In the genomic region with DNA sequence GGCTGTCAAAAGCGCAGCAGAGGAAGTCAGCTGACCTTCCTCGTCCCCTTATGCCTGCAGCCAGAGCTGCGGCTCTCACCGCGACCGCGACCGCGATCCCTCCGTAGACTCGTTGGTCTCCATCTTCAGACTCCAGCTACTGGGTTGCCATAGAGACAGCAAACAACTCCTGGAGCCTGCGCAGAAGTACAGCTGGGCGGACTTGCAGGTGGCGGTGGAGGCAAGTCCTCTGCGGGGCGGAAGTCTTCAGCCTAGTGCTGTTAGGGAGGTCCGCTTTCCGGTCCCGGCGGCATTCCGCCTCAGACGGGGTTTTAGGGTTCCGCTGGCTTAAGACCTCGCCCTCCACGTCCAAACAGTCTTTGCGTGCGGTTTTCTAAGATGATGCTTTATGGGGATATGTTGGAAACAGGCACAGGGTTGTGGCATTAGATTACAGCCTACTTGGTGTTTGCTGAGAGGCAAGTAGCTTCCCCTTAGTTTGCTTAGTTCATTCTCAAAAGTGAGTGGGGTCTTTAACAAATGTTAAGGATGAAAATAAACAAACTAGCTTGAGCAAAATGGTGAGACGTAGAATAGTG, we compare ENCODE assay signal across 8 cellular contexts. TPM values are rescaled to one million over a fixed set of nuclear protein-coding genes. Genes with fewer than 3 reads are reported as not detected.
A peak's percentile ranks its signal among the peaks of the same experiment; 100 is the strongest.
DNase-seq lines count a peak whose midpoint lies in the region; ATAC-seq, FAIRE-seq and TF ChIP-seq lines count a peak whose summit lies in the region.

TSS of gene SPAG8 (minus strand) at position 238 of the 578 bp plus-strand sequence. CDS start at position 123, 115 bp downstream.

- H3K79me2 ChIP-seq in endothelial cell of umbilical vein (ENCODE audit: control insufficient read depth, insufficient read depth, low read length) = no peaks in the 10 kb centered on the region

- POLR2A ChIA-PET in endothelial cell of umbilical vein (lab: Charles Lee) = no interaction called here

- TF ChIP-seq CTCF in endothelial cell of umbilical vein (IDR thresholded peaks at IDR 0.05; ENCODE audit: extremely low read depth in 1 of 2, insufficient read depth in 1 of 2, low read depth in 1 of 2, low read length in 2 of 2) = no peak

- H3K9ac ChIP-seq in endothelial cell of umbilical vein (replicated peaks; ENCODE audit: extremely low read depth, insufficient read depth, low read length) = peak within 1 kb of the TSS; percentile 25

- no peaks in the 10 kb centered on the region for H4K20me1 ChIP-seq in endothelial cell of umbilical vein (replicated peaks; ENCODE audit: control insufficient read depth, extremely low read depth, insufficient read depth, low read length)

- no peaks in the 10 kb centered on the region for H3K36me3 ChIP-seq in endothelial cell of umbilical vein (ENCODE audit: control insufficient read depth in 2 of 2, extremely low read depth in 1 of 2, insufficient read depth in 2 of 2, low read length in 2 of 2)

- DNase-seq in COLO668 (lab: John Stamatoyannopoulos, UW; ENCODE audit: unreplicated experiment) = peak; percentile 93
- peak; percentile 90 for DNase-seq in HT-29 (ENCODE audit: low spot score)
- peak; percentile 97 for DNase-seq in NK-92 treated with Interleukin-12 subunit alpha and Interleukin-12 subunit beta, amount 100 ng/mL, for 24 hours (lab: John Stamatoyannopoulos, UW)
- peak; percentile 87 for DNase-seq in activated CD8-positive, alpha-beta memory T cell treated with anti-CD3 and anti-CD28 coated beads, Interleukin-2, amount 50 U/mL, for 4 hours
- DNase-seq in endothelial cell of umbilical vein (ENCODE audit: low read depth, low spot score) = peak; percentile 90
- DNase-seq in midbrain (lab: John Stamatoyannopoulos, UW) = peak; percentile 93
- peak; percentile 90 to 96 for DNase-seq in stimulated activated CD8-positive, alpha-beta memory T cell treated with anti-CD3 and anti-CD28 coated beads, Interleukin-15, amount 100 ng/mL, for 48 hours (ENCODE audit: low read depth in 2 of 2)

- peak within 1 kb of the TSS; percentile 8 to 56 (median 25) for H3K4me3 ChIP-seq in endothelial cell of umbilical vein (replicated peaks in 1 of 3; ENCODE audit: insufficient read depth in 1 of 3, low read depth in 1 of 3, low read length in 3 of 3)

- H3K4me1 ChIP-seq in endothelial cell of umbilical vein (ENCODE audit: control insufficient read depth, extremely low read depth, insufficient read depth, low read length) = peaks cover 21% of the 10 kb centered on the region

- no peaks in the 10 kb centered on the region for H3K9me1 ChIP-seq in endothelial cell of umbilical vein (replicated peaks; ENCODE audit: control insufficient read depth, extremely low read depth, insufficient read depth, low read length)

- peak within 1 kb of the TSS; percentile 73 for H3K4me2 ChIP-seq in endothelial cell of umbilical vein (ENCODE audit: insufficient read depth, low read length)

- CTCF ChIA-PET in endothelial cell of umbilical vein (lab: Charles Lee) = interaction anchor here (0.7 to 5.8 kb wide), 14 partner anchors 14 to 116 kb away, joined by 3 to 130 read pairs (median 4); partner anchors contain the start of genes CREB3, GBA2, NPR2 and RGP1

- peak; percentile 96 for FAIRE-seq in endothelial cell of umbilical vein (lab: Jason Lieb, UNC)

- TF ChIP-seq POLR2A in endothelial cell of umbilical vein (IDR thresholded peaks at IDR 0.05; ENCODE audit: low read depth, low read length) = peak; percentile 59

- H3K27me3 ChIP-seq in endothelial cell of umbilical vein (ENCODE audit: control insufficient read depth in 2 of 2, insufficient read depth in 2 of 2, low read length in 2 of 2) = no peaks in the 10 kb centered on the region

- no TSS peak for BruUV-seq in endothelial cell of umbilical vein (replicated peaks; lab: Mats Ljungman, UMichigan)

- no peaks in the 10 kb centered on the region for H3K9me3 ChIP-seq in endothelial cell of umbilical vein (replicated peaks; ENCODE audit: control insufficient read depth, insufficient read depth, low read length)

- intact Hi-C loops in endothelial cell of umbilical vein (cut with micrococcal nuclease) = loop anchor here (2.0 kb wide), 2 partner anchors 13 to 55 kb away; no protein-coding TSS in a partner anchor

- peak within 1 kb of the TSS; percentile 16 for H3K27ac ChIP-seq in endothelial cell of umbilical vein (ENCODE audit: insufficient read depth, low read depth, low read length)

- dilution Hi-C loops in endothelial cell of umbilical vein (cut with MboI; ENCODE audit: extremely low pct_ligation_motif_present, low sequenced_read_pairs) = no loop called here

- peak within 1 kb of the TSS; percentile 81 for H2AFZ ChIP-seq in endothelial cell of umbilical vein (ENCODE audit: low read depth, low read length)

- peak; percentile 48 for ATAC-seq in GM21360 (IDR thresholded peaks at IDR 0.05; ENCODE audit: unreplicated experiment)

TF ChIP-seq in endothelial cell of umbilical vein, 7 proteins besides CTCF, POLR2A, EP300 and RAD21:
- TF ChIP-seq MYC (IDR thresholded peaks at IDR 0.05; ENCODE audit: low read depth, low read length) = no peak
- peak; percentile 52 for TF ChIP-seq POLR2AphosphoS5 (IDR thresholded peaks at IDR 0.05; ENCODE audit: insufficient read depth, low read depth, low read length)
- TF ChIP-seq JUN (IDR thresholded peaks at IDR 0.05; ENCODE audit: borderline replicate concordance, insufficient read depth, insufficient read length, low read depth) = no peak

RNA-seq across cellular contexts. Expression of gene SPAG8, which starts in this region (rescaled TPM):
- total RNA-seq in HT-29 (2014; rRNA removed; shearing (Covaris generic)) = 0.78 and 1.9 TPM in 2 replicates
- total RNA-seq in endothelial cell of umbilical vein = 0.69 TPM in 1 of 2 replicates, not detected in the other
- 0.21 TPM in 2 replicates for polyA plus RNA-seq in endothelial cell of umbilical vein
- 0.13 and 0.14 TPM in 2 replicates for polyA plus RNA-seq in endothelial cell of umbilical vein (2011; cell fraction: cytosol; rRNA removed)
- polyA plus RNA-seq in endothelial cell of umbilical vein (2011; cell fraction: nucleus; rRNA removed) = 0.84 and 0.94 TPM in 2 replicates
- 0.12 and 0.62 TPM in 2 replicates for polyA plus RNA-seq in endothelial cell of umbilical vein (2012)
- polyA minus RNA-seq in endothelial cell of umbilical vein = not detected in 2 replicates
- polyA minus RNA-seq in endothelial cell of umbilical vein (2011; cell fraction: cytosol; rRNA and poly(A)+ RNA removed) = not detected
- polyA minus RNA-seq in endothelial cell of umbilical vein (2011; cell fraction: nucleus; rRNA and poly(A)+ RNA removed) = 0.29 TPM in 1 of 2 replicates, not detected in the other

Comparison
In these comparisons a context has a peak if more than half of its experiments do, and no peak if none do; other contexts are left out.
1. Peak in every context shown above with its lines: DNase-seq, ATAC-seq, H3K4me3 ChIP-seq and H3K27ac ChIP-seq.
2. Peak in DNase-seq, H3K4me3 ChIP-seq, H3K27ac ChIP-seq, H3K9ac ChIP-seq and H3K4me2 ChIP-seq in endothelial cell of umbilical vein; RNA of the gene not detected or under 1 TPM.